Comparison of ENCODE assay signal across 1 cellular context in the genomic region with DNA sequence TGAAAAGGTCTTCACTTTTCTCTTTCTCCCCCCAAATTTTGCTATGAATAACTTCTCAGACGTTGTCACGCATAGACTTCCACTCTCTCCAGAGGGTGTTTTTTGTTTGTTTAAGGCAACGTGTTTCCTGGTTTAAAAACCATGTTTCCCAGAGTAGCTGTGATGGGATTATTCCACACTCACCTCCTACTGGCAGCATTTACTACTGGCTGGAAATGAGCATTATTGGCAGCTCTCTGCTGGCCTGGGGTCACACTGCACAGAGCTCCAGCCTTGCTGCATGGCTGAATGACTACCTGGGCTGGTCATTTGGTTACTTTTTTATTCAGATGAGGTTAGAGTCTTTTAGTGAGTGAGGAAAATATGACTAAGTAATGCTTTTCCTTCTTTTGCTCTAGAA.
TF ChIP-seq lines count a peak whose summit lies in the region.

No MANE protein-coding gene starts in this region.

TF ChIP-seq in endothelial cell of umbilical vein, 7 proteins besides CTCF, POLR2A, EP300 and RAD21 (continued from another document):
- TF ChIP-seq POLR2AphosphoS5 (IDR thresholded peaks at IDR 0.05; ENCODE audit: insufficient read depth, low read depth, low read length) (no peak), MYC (IDR thresholded peaks at IDR 0.05; ENCODE audit: low read depth, low read length) (no peak), GATA2 (IDR thresholded peaks at IDR 0.05; ENCODE audit: insufficient read depth, insufficient read length, low read depth, low read length) (no peak)
